Comparison of ENCODE assay signal across 25 cellular contexts in the genomic region with DNA sequence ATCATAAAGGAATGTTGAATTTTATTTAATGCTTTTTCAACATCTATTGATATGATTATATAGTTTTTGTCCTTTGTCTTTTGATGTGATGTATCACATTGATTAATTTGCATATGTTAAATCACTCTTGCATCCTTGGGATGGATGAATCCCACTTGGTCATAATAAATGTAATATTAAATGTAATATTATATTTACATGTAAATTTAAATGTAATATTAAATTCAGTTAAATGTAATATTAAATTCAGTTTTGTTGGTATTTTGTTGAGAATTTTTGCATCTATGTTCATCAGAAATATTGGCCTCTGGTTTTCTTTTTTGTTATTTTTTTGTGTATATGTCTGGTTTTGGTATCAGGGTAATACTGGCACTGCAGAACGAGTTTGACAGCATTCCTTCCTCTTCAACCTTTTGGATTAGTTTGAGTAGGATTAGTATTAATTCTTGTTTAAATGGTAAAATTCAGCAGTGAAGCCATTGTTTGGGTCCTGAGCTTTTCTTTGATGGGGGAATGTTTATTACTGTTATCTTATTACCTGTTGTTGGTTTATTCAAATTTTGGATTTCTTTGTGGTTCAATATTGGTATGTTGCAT. TPM values are rescaled to one million over a fixed set of nuclear protein-coding genes. Genes with fewer than 3 reads are reported as not detected.
"Had no signal": no experiment of that assay in that cellular context is flagged by ENCODE, and none has a peak within 500 bp of the region (broad histone marks: within the 10 kb centered on the region; RNA-seq: fewer than 3 reads in every experiment).

No MANE protein-coding gene starts in this region.

- H3K4me1 Mint-ChIP-seq: immature natural killer cell, memory B cell, natural killer cell had no signal

- ATAC-seq: natural killer cell; pancreas; right lobe of liver; stimulated activated naive CD8-positive, alpha-beta T cell treated with anti-CD3 and anti-CD28 coated beads, Interleukin-15, Interleukin-2, amounts not matched to agents 100 U/mL and 50 U/mL, for 24 hours had no signal

- DNase-seq: cerebellar nuclear complex; cortex of kidney; esophagus squamous epithelium; foreskin melanocyte; hypothalamus; immature natural killer cell; natural killer cell; pancreas; retina; right lobe of liver; stimulated activated CD4-positive, alpha-beta T cell treated with anti-CD3 and anti-CD28 coated beads, Interleukin-12 subunit alpha, Interleukin-12 subunit beta, amount 100 ng/mL, for 4 hours; stimulated activated CD4-positive, alpha-beta T cell treated with anti-CD3 and anti-CD28 coated beads, Interleukin-1b, Interleukin-23, amount 100 ng/mL, for 48 hours; stimulated activated CD4-positive, alpha-beta T cell treated with anti-CD3 and anti-CD28 coated beads, Interleukin-4, amount 100 ng/mL, for 1 hour; stimulated activated CD8-positive, alpha-beta memory T cell treated with anti-CD3 and anti-CD28 coated beads, Interleukin-4, amount 100 ng/mL, for 48 hours; stimulated activated naive CD8-positive, alpha-beta T cell treated with anti-CD3 and anti-CD28 coated beads, Interleukin-15, Interleukin-2, amounts not matched to agents 100 U/mL and 50 U/mL, for 24 hours; substantia nigra; testis; tibial artery; upper lobe of left lung had no signal

- H3K36me3 Mint-ChIP-seq: immature natural killer cell, natural killer cell had no signal

- H3K4me3 Mint-ChIP-seq: immature natural killer cell, memory B cell, natural killer cell had no signal

- FAIRE-seq: keratinocyte, pancreas, urothelium cell line had no signal

- H3K27ac Mint-ChIP-seq: immature natural killer cell, memory B cell, natural killer cell had no signal

RNA-seq across cellular contexts. Expression of a gene that starts 37.8 kb away (rescaled TPM):
- total RNA-seq: dermis microvascular lymphatic vessel endothelial cell, pulmonary artery endothelial cell, smooth muscle cell had no signal
